ENCODE assay signal across 3 cellular contexts in the genomic region with DNA sequence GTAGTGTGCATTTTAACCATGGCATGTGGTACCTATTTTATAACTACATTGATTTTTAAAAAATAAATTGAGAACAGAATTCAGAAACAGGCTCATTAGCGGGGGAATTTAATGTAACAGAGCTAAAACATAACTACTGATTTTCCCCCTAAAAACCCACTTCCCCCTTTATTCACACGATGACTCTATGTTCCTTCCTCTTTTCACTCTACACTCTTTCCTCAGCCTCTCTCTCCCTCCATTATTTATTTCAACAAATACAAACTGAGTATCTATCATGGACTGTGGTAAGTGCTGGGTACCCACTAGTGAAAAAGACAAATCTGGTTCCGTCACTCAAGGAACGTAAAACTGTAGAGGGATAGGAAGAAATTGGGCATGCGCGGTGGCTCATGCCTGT. TPM values are rescaled to one million over a fixed set of nuclear protein-coding genes. Genes with fewer than 3 reads are reported as not detected.
"Had no signal": no experiment of that assay in that cellular context is flagged by ENCODE, and none has a peak within 500 bp of the region (broad histone marks: within the 10 kb centered on the region; RNA-seq: fewer than 3 reads in every experiment).

No MANE protein-coding gene starts in this region.

RNA-seq across cellular contexts. Expression of gene SYT15, which starts 36.6 kb away (rescaled TPM):
- total RNA-seq: GM23338, HT-29 had no signal

RNA-seq across cellular contexts. Expression of gene GPRIN2, which starts 59.1 kb away (rescaled TPM):
- polyA plus RNA-seq: IgD-negative memory B cell had no signal
